ENCODE assay signal across 31 cellular contexts in genomic region chr10:103749779-103750178, GRCh38.
"Had no signal": no experiment of that assay in that cellular context is flagged by ENCODE, and none has a peak within 500 bp of the region (broad histone marks: within the 10 kb centered on the region; RNA-seq: fewer than 3 reads in every experiment).

No MANE protein-coding gene starts in this region.

- H3K9me3 Mint-ChIP-seq: activated naive CD4-positive, alpha-beta T cell treated with anti-CD3 and anti-CD28 coated beads, Interleukin-2, amount 50 U/mL, for 24 hours; effector memory CD8-positive, alpha-beta T cell; mesothelial cell of epicardium; nephron progenitor cell; stimulated activated naive CD8-positive, alpha-beta T cell treated with anti-CD3 and anti-CD28 coated beads, Interleukin-15, Interleukin-2, amounts not matched to agents 100 ng/mL and 50 ng/mL, for 24 hours had no signal

- H3K27ac Mint-ChIP-seq: activated CD4-positive, alpha-beta T cell treated with anti-CD3 and anti-CD28 coated beads for 36 hours; activated naive CD4-positive, alpha-beta T cell treated with anti-CD3 and anti-CD28 coated beads, Interleukin-2, amount 50 U/mL, for 24 hours; activated naive CD8-positive, alpha-beta T cell treated with anti-CD3 and anti-CD28 coated beads, Interleukin-2, amount 50 U/mL, for 24 hours; activated T-cell treated with anti-CD3 and anti-CD28 coated beads, Interleukin-2, amount 50 U/mL, for 24 hours; activated T-helper 2 cell treated with anti-CD3 and anti-CD28 coated beads, Interferon-gamma antibody, Interleukin-2, Interleukin-4, amounts not matched to agents 10 μg/mL and 5 μg/mL and 100 μg/mL, durations not matched to agents 14 hours and 24 hours and 36 hours; mesothelial cell of epicardium; naive B cell; nephron progenitor cell; progenitor cell of endocrine pancreas; stimulated activated naive CD8-positive, alpha-beta T cell treated with anti-CD3 and anti-CD28 coated beads, Interleukin-15, Interleukin-2, amounts not matched to agents 100 ng/mL and 50 ng/mL, for 24 hours had no signal

- H3K4me3 ChIP-seq: esophagus muscularis mucosa, ovary, right lobe of liver, upper lobe of left lung had no signal

- H3K27me3 Mint-ChIP-seq: activated CD4-positive, alpha-beta T cell treated with anti-CD3 and anti-CD28 coated beads for 36 hours; activated naive CD4-positive, alpha-beta T cell treated with anti-CD3 and anti-CD28 coated beads, Interleukin-2, amount 50 U/mL, for 24 hours; activated naive CD8-positive, alpha-beta T cell treated with anti-CD3 and anti-CD28 coated beads, Interleukin-2, amount 50 U/mL, for 24 hours; activated T-cell treated with anti-CD3 and anti-CD28 coated beads, Interleukin-2, amount 50 U/mL, for 24 hours; progenitor cell of endocrine pancreas; stimulated activated naive CD8-positive, alpha-beta T cell treated with anti-CD3 and anti-CD28 coated beads, Interleukin-15, Interleukin-2, amounts not matched to agents 100 ng/mL and 50 ng/mL, for 24 hours had no signal

- DNase-seq: activated CD4-positive, alpha-beta T cell treated with anti-CD3 and anti-CD28 coated beads for 36 hours; activated CD4-positive, alpha-beta T cell treated with anti-CD3 and anti-CD28 coated beads, Interleukin-2, amount 50 U/mL, for 48 hours; activated CD4-positive, CD25-positive, alpha-beta regulatory T cell; activated CD8-positive, alpha-beta memory T cell treated with anti-CD3 and anti-CD28 coated beads, Interleukin-2, amount 50 U/mL, for 48 hours; activated naive CD8-positive, alpha-beta T cell treated with anti-CD3 and anti-CD28 coated beads, Interleukin-2, amount 50 U/mL, for 24 hours; activated T-cell treated with anti-CD3 and anti-CD28 coated beads, Interleukin-2, amount 50 U/mL, for 24 hours; amygdala; caudate nucleus; cortex of kidney; effector memory CD8-positive, alpha-beta T cell; glutamatergic neuron; islet precursor cell; left colon; mammary epithelial cell; naive B cell; nephron progenitor cell; ovary; right lobe of liver; stimulated activated CD4-positive, alpha-beta T cell treated with anti-CD3 and anti-CD28 coated beads, Interleukin-12 subunit alpha, Interleukin-12 subunit beta, amount 100 ng/mL, for 4 hours; stimulated activated CD4-positive, alpha-beta T cell treated with anti-CD3 and anti-CD28 coated beads, Interleukin-4, amount 100 ng/mL, for 1 hour; substantia nigra; SW 1271; upper lobe of left lung had no signal

- ATAC-seq: activated CD4-positive, alpha-beta T cell treated with anti-CD3 and anti-CD28 coated beads for 36 hours; activated naive CD8-positive, alpha-beta T cell treated with anti-CD3 and anti-CD28 coated beads, Interleukin-2, amount 50 U/mL, for 24 hours; effector memory CD8-positive, alpha-beta T cell; left colon; right lobe of liver had no signal

- H3K4me3 Mint-ChIP-seq: activated CD4-positive, alpha-beta T cell treated with anti-CD3 and anti-CD28 coated beads for 36 hours; activated naive CD4-positive, alpha-beta T cell treated with anti-CD3 and anti-CD28 coated beads, Interleukin-2, amount 50 U/mL, for 24 hours; activated naive CD8-positive, alpha-beta T cell treated with anti-CD3 and anti-CD28 coated beads, Interleukin-2, amount 50 U/mL, for 24 hours; activated T-cell treated with anti-CD3 and anti-CD28 coated beads, Interleukin-2, amount 50 U/mL, for 24 hours; effector memory CD8-positive, alpha-beta T cell; mesothelial cell of epicardium; naive B cell; nephron progenitor cell; stimulated activated naive CD8-positive, alpha-beta T cell treated with anti-CD3 and anti-CD28 coated beads, Interleukin-15, Interleukin-2, amounts not matched to agents 100 ng/mL and 50 ng/mL, for 24 hours had no signal

- FAIRE-seq: endothelial cell of umbilical vein, frontal cortex had no signal

- H3K9me3 ChIP-seq: esophagus muscularis mucosa, ovary, right lobe of liver, upper lobe of left lung had no signal

- H3K4me1 ChIP-seq: right lobe of liver had no signal

- H3K27me3 ChIP-seq: esophagus muscularis mucosa, ovary, right lobe of liver, upper lobe of left lung had no signal

- H3K27ac ChIP-seq: esophagus muscularis mucosa, ovary, right lobe of liver, upper lobe of left lung had no signal

- H3K36me3 Mint-ChIP-seq: activated naive CD4-positive, alpha-beta T cell treated with anti-CD3 and anti-CD28 coated beads, Interleukin-2, amount 50 U/mL, for 24 hours; mesothelial cell of epicardium; naive B cell had no signal

- H3K36me3 ChIP-seq: esophagus muscularis mucosa, ovary, right lobe of liver, upper lobe of left lung had no signal
